ENCODE assay signal across 8 cellular contexts in the genomic region with DNA sequence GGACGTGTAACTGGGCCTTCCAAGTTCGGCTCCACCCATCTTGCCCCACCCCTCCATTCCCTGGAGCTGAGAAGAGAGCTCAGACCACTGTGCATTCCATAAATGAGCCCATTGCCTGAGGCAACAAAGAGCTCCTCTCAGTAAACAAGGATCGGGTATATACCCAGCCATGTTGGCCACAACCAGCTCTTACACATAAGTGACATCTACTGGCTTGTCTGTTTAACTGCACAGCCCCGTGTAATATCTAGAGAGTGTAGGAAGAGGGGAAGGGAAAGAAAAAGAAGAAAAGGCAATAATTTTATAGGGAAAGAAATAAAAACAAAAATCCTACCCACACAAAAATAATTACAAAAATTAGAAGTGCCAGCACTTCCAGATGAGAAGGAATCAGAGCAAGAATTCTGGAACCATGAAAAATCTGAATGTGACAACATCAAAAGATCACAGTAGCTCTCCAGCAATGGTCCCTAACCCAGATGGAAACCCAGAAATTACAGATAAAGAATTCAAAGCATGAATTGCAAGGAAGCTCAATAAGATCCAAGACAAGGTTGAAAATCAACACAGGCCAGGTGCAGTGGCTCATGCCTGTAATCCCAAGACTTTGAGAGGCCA.
DNase-seq lines count a peak whose midpoint lies in the region; ATAC-seq and TF ChIP-seq lines count a peak whose summit lies in the region.

No MANE protein-coding gene starts in this region.

- TF ChIP-seq EP300 in Ishikawa (IDR thresholded peaks at IDR 0.05; ENCODE audit: borderline replicate concordance) = no peak

- ATAC-seq in GM18520 (IDR thresholded peaks at IDR 0.05; ENCODE audit: unreplicated experiment) = peak; percentile 57
- peak; percentile 80 to 86 for ATAC-seq in natural killer cell treated with Interleukin-12 subunit alpha and Interleukin-12 subunit beta and Interleukin-15 and Interleukin-18, amount 100 ng/mL, for 72 hours
- no peak for ATAC-seq in HG03159 (IDR thresholded peaks at IDR 0.05; ENCODE audit: unreplicated experiment)

- peak; percentile 62 for TF ChIP-seq RAD21 in Ishikawa (IDR thresholded peaks at IDR 0.05; ENCODE audit: low read depth)

- H3K36me3 Mint-ChIP-seq in natural killer cell treated with Interleukin-12 subunit alpha and Interleukin-12 subunit beta and Interleukin-15 and Interleukin-18, amount 100 ng/mL, for 72 hours = peaks cover 7% of the 10 kb centered on the region

- H3K9me3 Mint-ChIP-seq in natural killer cell treated with Interleukin-12 subunit alpha and Interleukin-12 subunit beta and Interleukin-15 and Interleukin-18, amount 100 ng/mL, for 72 hours = no peaks in the 10 kb centered on the region

- DNase-seq in AG10803 (ENCODE audit: low read depth) (peak; percentile 81), UCSD-AML1 (lab: John Stamatoyannopoulos, UW; ENCODE audit: unreplicated experiment) (peak; percentile 16), ecto neural progenitor cell (ENCODE audit: low spot score) (peak; percentile 3), NCI-H510A treated with DMSO at 0.1 percent for 48 hours (lab: John Stamatoyannopoulos, UW) (no peak)
- DNase-seq in natural killer cell treated with Interleukin-12 subunit alpha and Interleukin-12 subunit beta and Interleukin-15 and Interleukin-18, amount 100 ng/mL, for 72 hours (ENCODE audit: low spot score) = no peak

- peak overlapping the region; percentile 0 for H3K4me3 Mint-ChIP-seq in natural killer cell treated with Interleukin-12 subunit alpha and Interleukin-12 subunit beta and Interleukin-15 and Interleukin-18, amount 100 ng/mL, for 72 hours

- no peaks in the 10 kb centered on the region for H3K27me3 Mint-ChIP-seq in natural killer cell treated with Interleukin-12 subunit alpha and Interleukin-12 subunit beta and Interleukin-15 and Interleukin-18, amount 100 ng/mL, for 72 hours

- H3K27ac Mint-ChIP-seq in natural killer cell treated with Interleukin-12 subunit alpha and Interleukin-12 subunit beta and Interleukin-15 and Interleukin-18, amount 100 ng/mL, for 72 hours = peak overlapping the region; percentile 98

- H3K4me3 ChIP-seq in AG10803 (ENCODE audit: low read length) = no peak overlapping the region

- peak; percentile 62 for TF ChIP-seq CTCF in AG10803 (conservative IDR thresholded peaks at IDR 0.05; ENCODE audit: low read length)

- peaks cover 59 to 63% of the 10 kb centered on the region in 2 donors for H3K4me1 Mint-ChIP-seq in natural killer cell treated with Interleukin-12 subunit alpha and Interleukin-12 subunit beta and Interleukin-15 and Interleukin-18, amount 100 ng/mL, for 72 hours (ENCODE audit: low read depth in 2 of 2)

TF ChIP-seq in Ishikawa, 13 proteins besides CTCF, POLR2A, EP300 and RAD21:
- no peak; the same call in 1 of the 2 replicates for TF ChIP-seq YY1 (IDR thresholded peaks at IDR 0.05; ENCODE audit: low read depth)
- no peak for TF ChIP-seq NFIC (IDR thresholded peaks at IDR 0.05)
- TF ChIP-seq, protein P1, sequence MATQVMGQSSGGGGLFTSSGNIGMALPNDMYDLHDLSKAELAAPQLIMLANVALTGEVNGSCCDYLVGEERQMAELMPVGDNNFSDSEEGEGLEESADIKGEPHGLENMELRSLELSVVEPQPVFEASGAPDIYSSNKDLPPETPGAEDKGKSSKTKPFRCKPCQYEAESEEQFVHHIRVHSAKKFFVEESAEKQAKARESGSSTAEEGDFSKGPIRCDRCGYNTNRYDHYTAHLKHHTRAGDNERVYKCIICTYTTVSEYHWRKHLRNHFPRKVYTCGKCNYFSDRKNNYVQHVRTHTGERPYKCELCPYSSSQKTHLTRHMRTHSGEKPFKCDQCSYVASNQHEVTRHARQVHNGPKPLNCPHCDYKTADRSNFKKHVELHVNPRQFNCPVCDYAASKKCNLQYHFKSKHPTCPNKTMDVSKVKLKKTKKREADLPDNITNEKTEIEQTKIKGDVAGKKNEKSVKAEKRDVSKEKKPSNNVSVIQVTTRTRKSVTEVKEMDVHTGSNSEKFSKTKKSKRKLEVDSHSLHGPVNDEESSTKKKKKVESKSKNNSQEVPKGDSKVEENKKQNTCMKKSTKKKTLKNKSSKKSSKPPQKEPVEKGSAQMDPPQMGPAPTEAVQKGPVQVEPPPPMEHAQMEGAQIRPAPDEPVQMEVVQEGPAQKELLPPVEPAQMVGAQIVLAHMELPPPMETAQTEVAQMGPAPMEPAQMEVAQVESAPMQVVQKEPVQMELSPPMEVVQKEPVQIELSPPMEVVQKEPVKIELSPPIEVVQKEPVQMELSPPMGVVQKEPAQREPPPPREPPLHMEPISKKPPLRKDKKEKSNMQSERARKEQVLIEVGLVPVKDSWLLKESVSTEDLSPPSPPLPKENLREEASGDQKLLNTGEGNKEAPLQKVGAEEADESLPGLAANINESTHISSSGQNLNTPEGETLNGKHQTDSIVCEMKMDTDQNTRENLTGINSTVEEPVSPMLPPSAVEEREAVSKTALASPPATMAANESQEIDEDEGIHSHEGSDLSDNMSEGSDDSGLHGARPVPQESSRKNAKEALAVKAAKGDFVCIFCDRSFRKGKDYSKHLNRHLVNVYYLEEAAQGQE (IDR thresholded peaks at IDR 0.05; ENCODE audit: low read depth) = no peak

Comparison
In these comparisons a context has a peak if more than half of its experiments do, and no peak if none do; other contexts are left out.
1. DNase-seq: peak in AG10803 (single experiment), UCSD-AML1 (single experiment) and ecto neural progenitor cell (single experiment); none in natural killer cell treated with Interleukin-12 subunit alpha and Interleukin-12 subunit beta and Interleukin-15 and Interleukin-18, amount 100 ng/mL, for 72 hours (single experiment) and NCI-H510A treated with DMSO at 0.1 percent for 48 hours (single experiment).